ENCODE assay signal across 1 cellular context in the genomic region with DNA sequence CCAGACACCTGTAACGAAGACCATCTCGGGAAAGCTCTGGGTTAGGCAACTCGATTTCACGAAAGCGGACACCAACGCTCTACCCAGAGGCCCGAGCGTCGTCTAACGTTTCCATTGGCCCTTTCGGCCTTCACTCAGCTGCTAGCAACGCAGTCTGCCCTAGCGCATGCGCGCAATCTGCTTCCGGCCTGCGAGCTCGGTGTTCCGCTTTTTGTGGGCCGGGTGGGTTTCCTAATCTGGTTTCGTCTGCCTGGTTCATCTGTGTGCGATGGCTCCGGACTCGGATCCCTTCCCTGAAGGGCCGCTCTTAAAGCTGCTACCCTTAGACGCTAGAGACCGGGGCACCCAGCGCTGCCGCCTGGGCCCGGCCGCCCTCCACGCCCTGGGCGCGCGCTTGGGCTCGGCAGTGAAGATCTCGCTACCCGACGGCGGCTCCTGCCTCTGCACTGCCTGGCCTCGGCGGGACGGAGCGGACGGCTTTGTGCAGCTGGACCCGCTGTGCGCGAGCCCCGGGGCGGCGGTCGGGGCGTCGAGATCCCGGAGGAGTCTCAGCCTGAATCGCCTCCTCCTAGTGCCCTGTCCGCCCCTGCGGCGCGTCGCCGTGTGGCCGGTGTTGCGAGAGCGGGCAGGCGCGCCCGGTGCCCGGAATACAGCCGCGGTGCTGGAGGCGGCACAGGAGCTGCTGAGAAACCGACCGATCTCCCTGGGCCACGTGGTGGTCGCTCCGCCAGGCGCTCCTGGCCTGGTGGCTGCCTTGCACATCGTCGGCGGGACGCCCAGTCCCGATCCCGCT.
TF ChIP-seq lines count a peak whose summit lies in the region.

No MANE protein-coding gene starts in this region.

TF ChIP-seq in GM23338, 12 proteins besides CTCF, POLR2A, EP300 and RAD21:
- TF ChIP-seq, protein P1, sequence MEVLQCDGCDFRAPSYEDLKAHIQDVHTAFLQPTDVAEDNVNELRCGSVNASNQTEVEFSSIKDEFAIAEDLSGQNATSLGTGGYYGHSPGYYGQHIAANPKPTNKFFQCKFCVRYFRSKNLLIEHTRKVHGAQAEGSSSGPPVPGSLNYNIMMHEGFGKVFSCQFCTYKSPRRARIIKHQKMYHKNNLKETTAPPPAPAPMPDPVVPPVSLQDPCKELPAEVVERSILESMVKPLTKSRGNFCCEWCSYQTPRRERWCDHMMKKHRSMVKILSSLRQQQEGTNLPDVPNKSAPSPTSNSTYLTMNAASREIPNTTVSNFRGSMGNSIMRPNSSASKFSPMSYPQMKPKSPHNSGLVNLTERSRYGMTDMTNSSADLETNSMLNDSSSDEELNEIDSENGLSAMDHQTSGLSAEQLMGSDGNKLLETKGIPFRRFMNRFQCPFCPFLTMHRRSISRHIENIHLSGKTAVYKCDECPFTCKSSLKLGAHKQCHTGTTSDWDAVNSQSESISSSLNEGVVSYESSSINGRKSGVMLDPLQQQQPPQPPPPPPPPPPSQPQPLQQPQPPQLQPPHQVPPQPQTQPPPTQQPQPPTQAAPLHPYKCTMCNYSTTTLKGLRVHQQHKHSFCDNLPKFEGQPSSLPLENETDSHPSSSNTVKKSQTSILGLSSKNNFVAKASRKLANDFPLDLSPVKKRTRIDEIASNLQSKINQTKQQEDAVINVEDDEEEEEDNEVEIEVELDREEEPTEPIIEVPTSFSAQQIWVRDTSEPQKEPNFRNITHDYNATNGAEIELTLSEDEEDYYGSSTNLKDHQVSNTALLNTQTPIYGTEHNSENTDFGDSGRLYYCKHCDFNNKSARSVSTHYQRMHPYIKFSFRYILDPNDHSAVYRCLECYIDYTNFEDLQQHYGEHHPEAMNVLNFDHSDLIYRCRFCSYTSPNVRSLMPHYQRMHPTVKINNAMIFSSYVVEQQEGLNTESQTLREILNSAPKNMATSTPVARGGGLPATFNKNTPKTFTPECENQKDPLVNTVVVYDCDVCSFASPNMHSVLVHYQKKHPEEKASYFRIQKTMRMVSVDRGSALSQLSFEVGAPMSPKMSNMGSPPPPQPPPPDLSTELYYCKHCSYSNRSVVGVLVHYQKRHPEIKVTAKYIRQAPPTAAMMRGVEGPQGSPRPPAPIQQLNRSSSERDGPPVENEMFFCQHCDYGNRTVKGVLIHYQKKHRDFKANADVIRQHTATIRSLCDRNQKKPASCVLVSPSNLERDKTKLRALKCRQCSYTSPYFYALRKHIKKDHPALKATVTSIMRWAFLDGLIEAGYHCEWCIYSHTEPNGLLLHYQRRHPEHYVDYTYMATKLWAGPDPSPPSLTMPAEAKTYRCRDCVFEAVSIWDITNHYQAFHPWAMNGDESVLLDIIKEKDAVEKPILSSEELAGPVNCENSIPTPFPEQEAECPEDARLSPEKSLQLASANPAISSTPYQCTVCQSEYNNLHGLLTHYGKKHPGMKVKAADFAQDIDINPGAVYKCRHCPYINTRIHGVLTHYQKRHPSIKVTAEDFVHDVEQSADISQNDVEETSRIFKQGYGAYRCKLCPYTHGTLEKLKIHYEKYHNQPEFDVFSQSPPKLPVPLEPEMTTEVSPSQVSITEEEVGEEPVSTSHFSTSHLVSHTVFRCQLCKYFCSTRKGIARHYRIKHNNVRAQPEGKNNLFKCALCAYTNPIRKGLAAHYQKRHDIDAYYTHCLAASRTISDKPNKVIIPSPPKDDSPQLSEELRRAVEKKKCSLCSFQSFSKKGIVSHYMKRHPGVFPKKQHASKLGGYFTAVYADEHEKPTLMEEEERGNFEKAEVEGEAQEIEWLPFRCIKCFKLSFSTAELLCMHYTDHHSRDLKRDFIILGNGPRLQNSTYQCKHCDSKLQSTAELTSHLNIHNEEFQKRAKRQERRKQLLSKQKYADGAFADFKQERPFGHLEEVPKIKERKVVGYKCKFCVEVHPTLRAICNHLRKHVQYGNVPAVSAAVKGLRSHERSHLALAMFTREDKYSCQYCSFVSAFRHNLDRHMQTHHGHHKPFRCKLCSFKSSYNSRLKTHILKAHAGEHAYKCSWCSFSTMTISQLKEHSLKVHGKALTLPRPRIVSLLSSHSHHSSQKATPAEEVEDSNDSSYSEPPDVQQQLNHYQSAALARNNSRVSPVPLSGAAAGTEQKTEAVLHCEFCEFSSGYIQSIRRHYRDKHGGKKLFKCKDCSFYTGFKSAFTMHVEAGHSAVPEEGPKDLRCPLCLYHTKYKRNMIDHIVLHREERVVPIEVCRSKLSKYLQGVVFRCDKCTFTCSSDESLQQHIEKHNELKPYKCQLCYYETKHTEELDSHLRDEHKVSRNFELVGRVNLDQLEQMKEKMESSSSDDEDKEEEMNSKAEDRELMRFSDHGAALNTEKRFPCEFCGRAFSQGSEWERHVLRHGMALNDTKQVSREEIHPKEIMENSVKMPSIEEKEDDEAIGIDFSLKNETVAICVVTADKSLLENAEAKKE (CRISPR knock-in tag; IDR thresholded peaks at IDR 0.05) = no peak
- TF ChIP-seq JUNB (IDR thresholded peaks at IDR 0.05; ENCODE audit: unreplicated experiment) (no peak), CREB1 (CRISPR knock-in tag; IDR thresholded peaks at IDR 0.05; ENCODE audit: low read depth) (peak; percentile 83), ZNF114 (CRISPR knock-in tag; IDR thresholded peaks at IDR 0.05) (no peak), ZNF331 (CRISPR knock-in tag; IDR thresholded peaks at IDR 0.05; ENCODE audit: low read depth) (no peak), NANOG (IDR thresholded peaks at IDR 0.05; ENCODE audit: borderline replicate concordance) (no peak), POLR2AphosphoS5 (IDR thresholded peaks at IDR 0.05; ENCODE audit: low read depth) (peak; percentile 90)
- TF ChIP-seq, protein P2, sequence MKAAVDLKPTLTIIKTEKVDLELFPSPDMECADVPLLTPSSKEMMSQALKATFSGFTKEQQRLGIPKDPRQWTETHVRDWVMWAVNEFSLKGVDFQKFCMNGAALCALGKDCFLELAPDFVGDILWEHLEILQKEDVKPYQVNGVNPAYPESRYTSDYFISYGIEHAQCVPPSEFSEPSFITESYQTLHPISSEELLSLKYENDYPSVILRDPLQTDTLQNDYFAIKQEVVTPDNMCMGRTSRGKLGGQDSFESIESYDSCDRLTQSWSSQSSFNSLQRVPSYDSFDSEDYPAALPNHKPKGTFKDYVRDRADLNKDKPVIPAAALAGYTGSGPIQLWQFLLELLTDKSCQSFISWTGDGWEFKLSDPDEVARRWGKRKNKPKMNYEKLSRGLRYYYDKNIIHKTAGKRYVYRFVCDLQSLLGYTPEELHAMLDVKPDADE (IDR thresholded peaks at IDR 0.05) = peak; percentile 16; the same call in 1 of the 2 replicates
